ENCODE assay signal across 1 cellular context in the genomic region with DNA sequence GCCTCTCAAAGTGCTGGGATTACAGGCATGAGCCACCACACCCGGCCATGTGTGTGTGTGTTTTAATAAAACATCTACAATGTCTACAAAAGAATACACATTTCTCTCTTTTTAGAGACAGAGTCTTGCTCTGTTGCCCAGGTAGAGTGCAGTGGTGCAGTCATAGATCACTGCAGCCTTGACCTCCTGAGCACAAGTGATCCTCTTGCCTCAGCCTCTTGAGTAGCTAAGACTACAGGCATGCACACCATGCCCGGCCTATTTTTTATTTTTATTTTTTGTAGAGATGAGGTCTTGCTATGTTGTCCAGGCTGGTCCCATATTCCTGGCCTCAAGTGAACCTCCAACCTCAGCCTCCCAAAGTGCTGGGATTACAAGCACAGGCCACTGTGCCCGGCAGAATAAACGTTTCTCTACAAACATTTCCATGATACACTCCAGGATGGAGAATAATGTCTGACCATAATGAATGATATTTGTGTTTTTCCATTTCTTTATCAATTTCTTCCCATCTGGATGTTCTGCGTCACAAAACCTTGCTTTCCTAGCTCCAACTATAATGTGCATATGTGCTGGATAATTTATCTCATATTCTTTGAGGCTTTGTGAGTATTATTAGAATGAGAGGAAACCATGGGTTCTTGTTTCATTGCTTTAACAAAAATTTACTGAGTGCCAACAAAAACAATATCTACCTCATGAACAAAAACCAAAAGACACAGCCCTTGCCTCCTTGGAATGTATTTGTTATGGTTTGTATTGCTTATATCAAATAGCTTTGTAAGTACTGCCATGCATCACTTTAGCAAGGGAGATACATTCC.
TF ChIP-seq lines count a peak whose summit lies in the region.

No MANE protein-coding gene starts in this region.

TF ChIP-seq in liver, 16 proteins besides CTCF, POLR2A, EP300 and RAD21 (continued from another document):
- TF ChIP-seq FOXA1 (IDR thresholded peaks at IDR 0.05) (no peak), TAF1 (conservative IDR thresholded peaks at IDR 0.05) (no peak)
